ENCODE assay signal across 27 cellular contexts in genomic region chr14:102044566-102044965, GRCh38.
"Had no signal": no experiment of that assay in that cellular context is flagged by ENCODE, and none has a peak within 500 bp of the region (broad histone marks: within the 10 kb centered on the region; RNA-seq: fewer than 3 reads in every experiment).

No MANE protein-coding gene starts in this region.

- H3K4me3 Mint-ChIP-seq: activated CD4-positive, alpha-beta memory T cell treated with anti-CD3 and anti-CD28 coated beads for 36 hours; activated CD4-positive, alpha-beta T cell treated with anti-CD3 and anti-CD28 coated beads, Interleukin-2, amount 10 ng/mL, durations not matched to agents 24 days and 14 days; activated naive CD4-positive, alpha-beta T cell treated with anti-CD3 and anti-CD28 coated beads for 36 hours; activated T-helper 1 cell treated with anti-CD3 and anti-CD28 coated beads, Interleukin-12 subunit alpha, Interleukin-12 subunit beta, Interleukin-2, Interleukin-4 antibody, amounts not matched to agents 30 ng/mL and 10 ng/mL and 1 ng/mL, durations not matched to agents 14 hours and 24 hours and 36 hours; central memory CD8-positive, alpha-beta T cell; dendritic cell treated with granulocyte-macrophage colony-stimulating factor and Interleukin-4, amounts not matched to agents 40 ng/mL and 50 ng/mL, for 4 days; immature natural killer cell; natural killer cell; stimulated activated naive B cell treated with anti-CD40 and anti-IgM and Interleukin-4, amounts not matched to agents 10 μg/mL and 1 μg/mL and 100 μg/mL, for 72 hours; T-helper 17 cell had no signal

- H3K27ac ChIP-seq: epithelial cell of prostate, neutrophil, thoracic aorta had no signal

- H3K27ac Mint-ChIP-seq: activated CD4-positive, alpha-beta memory T cell treated with anti-CD3 and anti-CD28 coated beads for 36 hours; activated CD4-positive, alpha-beta T cell treated with anti-CD3 and anti-CD28 coated beads, Interleukin-2, amount 10 ng/mL, durations not matched to agents 24 days and 14 days; activated naive CD4-positive, alpha-beta T cell treated with anti-CD3 and anti-CD28 coated beads for 36 hours; activated T-helper 1 cell treated with anti-CD3 and anti-CD28 coated beads, Interleukin-12 subunit alpha, Interleukin-12 subunit beta, Interleukin-2, Interleukin-4 antibody, amounts not matched to agents 30 ng/mL and 10 ng/mL and 1 ng/mL, durations not matched to agents 14 hours and 24 hours and 36 hours; dendritic cell treated with granulocyte-macrophage colony-stimulating factor and Interleukin-4, amounts not matched to agents 40 ng/mL and 50 ng/mL, for 4 days; immature natural killer cell; natural killer cell; stimulated activated naive B cell treated with anti-CD40 and anti-IgM and Interleukin-4, amounts not matched to agents 10 μg/mL and 1 μg/mL and 100 μg/mL, for 72 hours; T-helper 17 cell had no signal

- DNase-seq: activated CD4-positive, alpha-beta memory T cell treated with anti-CD3 and anti-CD28 coated beads for 36 hours; activated CD4-positive, alpha-beta T cell treated with anti-CD3 and anti-CD28 coated beads, Interleukin-2, amount 10 ng/mL, durations not matched to agents 24 days and 14 days; activated CD4-positive, CD25-positive, alpha-beta regulatory T cell treated with anti-CD3 and anti-CD28 coated beads, Interleukin-2, amount 50 U/mL, for 72 hours; activated CD8-positive, alpha-beta memory T cell treated with anti-CD3 and anti-CD28 coated beads, Interleukin-2, amount 50 U/mL, for 4 hours; activated effector memory CD4-positive, alpha-beta T cell treated with anti-CD3 and anti-CD28 coated beads, Interleukin-2, amount 50 U/mL, for 16 hours; activated naive CD4-positive, alpha-beta T cell treated with anti-CD3 and anti-CD28 coated beads for 36 hours; activated T-cell treated with anti-CD3 and anti-CD28 coated beads, Interleukin-2, amount 50 U/mL, for 1 hour; effector CD4-positive, alpha-beta T cell; heart left ventricle; immature natural killer cell; kidney; left colon; midbrain; natural killer cell; sigmoid colon; stimulated activated CD4-positive, alpha-beta T cell treated with anti-CD3 and anti-CD28 coated beads, Interleukin-1b, Interleukin-23, amount 100 ng/mL, for 48 hours; stimulated activated naive B cell treated with anti-CD40 and anti-IgM and Interleukin-4, amounts not matched to agents 10 μg/mL and 1 μg/mL and 100 μg/mL, for 72 hours; T-helper 17 cell; T1000; trophoblast cell had no signal

- H3K9me3 ChIP-seq: heart left ventricle, neutrophil, sigmoid colon, thoracic aorta had no signal

- H3K9me3 Mint-ChIP-seq: activated CD4-positive, alpha-beta memory T cell treated with anti-CD3 and anti-CD28 coated beads for 36 hours; activated CD4-positive, alpha-beta T cell treated with anti-CD3 and anti-CD28 coated beads, Interleukin-2, amount 10 ng/mL, durations not matched to agents 24 days and 14 days; activated naive CD4-positive, alpha-beta T cell treated with anti-CD3 and anti-CD28 coated beads for 36 hours; activated T-helper 1 cell treated with anti-CD3 and anti-CD28 coated beads, Interleukin-12 subunit alpha, Interleukin-12 subunit beta, Interleukin-2, Interleukin-4 antibody, amounts not matched to agents 30 ng/mL and 10 ng/mL and 1 ng/mL, durations not matched to agents 14 hours and 24 hours and 36 hours; central memory CD8-positive, alpha-beta T cell; dendritic cell treated with granulocyte-macrophage colony-stimulating factor and Interleukin-4, amounts not matched to agents 40 ng/mL and 50 ng/mL, for 4 days; immature natural killer cell; natural killer cell; stimulated activated naive B cell treated with anti-CD40 and anti-IgM and Interleukin-4, amounts not matched to agents 10 μg/mL and 1 μg/mL and 100 μg/mL, for 72 hours had no signal

- H3K4me1 Mint-ChIP-seq: central memory CD8-positive, alpha-beta T cell; immature natural killer cell; natural killer cell; stimulated activated naive B cell treated with anti-CD40 and anti-IgM and Interleukin-4, amounts not matched to agents 10 μg/mL and 1 μg/mL and 100 μg/mL, for 72 hours; T-helper 17 cell had no signal

- H3K4me3 ChIP-seq: heart left ventricle, sigmoid colon, smooth muscle cell, thoracic aorta had no signal

- H3K27me3 Mint-ChIP-seq: activated CD4-positive, alpha-beta memory T cell treated with anti-CD3 and anti-CD28 coated beads for 36 hours; activated CD4-positive, alpha-beta T cell treated with anti-CD3 and anti-CD28 coated beads, Interleukin-2, amount 10 ng/mL, durations not matched to agents 24 days and 14 days; central memory CD8-positive, alpha-beta T cell; dendritic cell treated with granulocyte-macrophage colony-stimulating factor and Interleukin-4, amounts not matched to agents 40 ng/mL and 50 ng/mL, for 4 days; stimulated activated naive B cell treated with anti-CD40 and anti-IgM and Interleukin-4, amounts not matched to agents 10 μg/mL and 1 μg/mL and 100 μg/mL, for 72 hours; T-helper 17 cell had no signal

- ATAC-seq: left colon; natural killer cell; stimulated activated naive B cell treated with anti-CD40 and anti-IgM and Interleukin-4, amounts not matched to agents 10 μg/mL and 1 μg/mL and 100 μg/mL, for 72 hours; T-helper 17 cell had no signal

- H3K36me3 Mint-ChIP-seq: natural killer cell had no signal

- H3K27me3 ChIP-seq: heart left ventricle, neutrophil, sigmoid colon had no signal
